Comparison of ENCODE assay signal across 8 cellular contexts in genomic region chr20:2470432-2471193, GRCh38. TPM values are rescaled to one million over a fixed set of nuclear protein-coding genes. Genes with fewer than 3 reads are reported as not detected.
DNase-seq lines count a peak whose midpoint lies in the region; ATAC-seq and TF ChIP-seq lines count a peak whose summit lies in the region.

TSS of gene SNRPB (minus strand) at chr20:2470789. CDS start at chr20:2470690, 99 bp downstream.

- WGBS in lung, 2 donors, result 1% methylated on average over 52 of the region's 52 CpGs

- intact Hi-C loops in CD8-positive, alpha-beta T cell (cut with DNase I, micrococcal nuclease), result loop anchor here (1.0 to 10.0 kb wide), 11 partner anchors 38 to 1353 kb away; partner anchors contain the start of genes NOP56 (in 2 of the 2), PSMF1 (in 2 of the 2), IDH3B (in 1 of the 2) and NSFL1C (in 1 of the 2)

- peaks cover 44% of the 10 kb centered on the region for H3K4me1 Mint-ChIP-seq in CD8-positive, alpha-beta T cell (ENCODE audit: low read depth)

- H3K36me3 Mint-ChIP-seq in CD8-positive, alpha-beta T cell, result peaks cover 44% of the 10 kb centered on the region

- peak within 1 kb of the TSS; percentile 76 for H3K4me3 ChIP-seq in CD8-positive, alpha-beta T cell (ENCODE audit: low read depth, low read length)
- H3K4me3 ChIP-seq in lung, result peak within 1 kb of the TSS; percentile 94

- peak within 1 kb of the TSS; percentile 99 for H3K4me3 Mint-ChIP-seq in CD8-positive, alpha-beta T cell

- H3K36me3 ChIP-seq in CD8-positive, alpha-beta T cell (ENCODE audit: insufficient read depth, low read length), result peaks cover 23% of the 10 kb centered on the region
- H3K36me3 ChIP-seq in lung (ENCODE audit: control insufficient read depth in 2 of 2, insufficient read depth in 2 of 2, low read length in 2 of 2), result peaks cover 14% of the 10 kb centered on the region in 2 donors

- POLR2A ChIA-PET in CD8-positive, alpha-beta T cell (lab: Charles Lee), result interaction anchor here (0.7 to 2.3 kb wide), 13 partner anchors 14 to 602 kb away, joined by 3 to 17 read pairs (median 4); partner anchors contain the start of genes IDH3B, NOP56 and ZNF343

- peaks cover 21% of the 10 kb centered on the region for H3K4me1 ChIP-seq in CD8-positive, alpha-beta T cell (ENCODE audit: insufficient read depth, low read length)
- peaks cover 5 to 6% of the 10 kb centered on the region in 2 donors for H3K4me1 ChIP-seq in lung (ENCODE audit: control insufficient read depth in 2 of 2, insufficient read depth in 2 of 2, low read length in 2 of 2)

- no peaks in the 10 kb centered on the region for H3K9me3 ChIP-seq in CD8-positive, alpha-beta T cell (ENCODE audit: low read length)
- no peaks in the 10 kb centered on the region for H3K9me3 ChIP-seq in lung (ENCODE audit: control insufficient read depth in 2 of 2, insufficient read depth in 1 of 2, low read length in 1 of 2)

- TF ChIP-seq CTCF in CD8-positive, alpha-beta T cell (IDR thresholded peaks at IDR 0.05), result no peak
- TF ChIP-seq CTCF in lung (IDR thresholded peaks at IDR 0.05; ENCODE audit: control extremely low read depth, extremely low read depth), result no peak

- H3K27ac Mint-ChIP-seq in CD8-positive, alpha-beta T cell, result peak within 1 kb of the TSS; percentile 98

- no peaks in the 10 kb centered on the region for H3K9me3 Mint-ChIP-seq in CD8-positive, alpha-beta T cell

- peak; percentile 93 to 97 (median 96) for DNase-seq in CD8-positive, alpha-beta T cell
- DNase-seq in HS-27A (ENCODE audit: low read depth), result peak; percentile 95
- peak; percentile 61 for DNase-seq in NK-92 (lab: John Stamatoyannopoulos, UW; ENCODE audit: unreplicated experiment)
- DNase-seq in activated CD8-positive, alpha-beta memory T cell treated with anti-CD3 and anti-CD28 coated beads for 1 hour (ENCODE audit: extremely low read depth in 1 of 2, low read depth in 1 of 2), result peak; percentile 93 to 94
- peak; percentile 91 for DNase-seq in effector CD8-positive, alpha-beta T cell (lab: John Stamatoyannopoulos, UW)
- peak; percentile 97 for DNase-seq in lung (ENCODE audit: low spot score)
- DNase-seq in stimulated activated CD4-positive, alpha-beta T cell treated with anti-CD3 and anti-CD28 coated beads, TNF-alpha, amount 100 ng/mL, for 4 hours (ENCODE audit: low read depth in 3 of 3), result peak; percentile 88 to 94 (median 93)

- peak within 1 kb of the TSS; percentile 95 for H3K27ac ChIP-seq in CD8-positive, alpha-beta T cell (ENCODE audit: low read depth, low read length)
- H3K27ac ChIP-seq in lung (ENCODE audit: low read depth in 1 of 2, low read length in 1 of 2), result peak within 1 kb of the TSS; percentile 88 to 94

- CTCF ChIA-PET in CD8-positive, alpha-beta T cell (lab: Charles Lee), result interaction anchor here (1.0 to 2.4 kb wide), 4 partner anchors 14 to 51 kb away, joined by 3 to 9 read pairs (median 5); no protein-coding TSS in a partner anchor

- peak; percentile 93 for ATAC-seq in CD8-positive, alpha-beta T cell
- ATAC-seq in GM19467 (IDR thresholded peaks at IDR 0.05; ENCODE audit: unreplicated experiment) (peak; percentile 95), lung (ENCODE audit: insufficient read depth, low FRiP score) (peak; percentile 97)

- H3K27me3 ChIP-seq in CD8-positive, alpha-beta T cell (ENCODE audit: insufficient read depth, low read length), result no peaks in the 10 kb centered on the region
- H3K27me3 ChIP-seq in lung (ENCODE audit: control insufficient read depth, insufficient read depth), result no peaks in the 10 kb centered on the region

- H3K27me3 Mint-ChIP-seq in CD8-positive, alpha-beta T cell (ENCODE audit: low read depth), result no peaks in the 10 kb centered on the region

RNA-seq across cellular contexts. Expression of gene SNRPB, which starts in this region (rescaled TPM):
- 100 to 1,000 TPM; 176 to 180 TPM for total RNA-seq in CD8-positive, alpha-beta T cell
- 100 to 1,000 TPM in 1 of 2 donors, 10 to 100 TPM in 1; 71.4 to 150 TPM for total RNA-seq in lung
- polyA plus RNA-seq in lung, result 100 to 1,000 TPM; 207 to 291 TPM

Comparison
In these comparisons a context has a peak if more than half of its experiments do, and no peak if none do; other contexts are left out.
1. Peak in every context shown above with its lines: DNase-seq, ATAC-seq, H3K4me3 ChIP-seq and H3K27ac ChIP-seq.